In the genomic region with DNA sequence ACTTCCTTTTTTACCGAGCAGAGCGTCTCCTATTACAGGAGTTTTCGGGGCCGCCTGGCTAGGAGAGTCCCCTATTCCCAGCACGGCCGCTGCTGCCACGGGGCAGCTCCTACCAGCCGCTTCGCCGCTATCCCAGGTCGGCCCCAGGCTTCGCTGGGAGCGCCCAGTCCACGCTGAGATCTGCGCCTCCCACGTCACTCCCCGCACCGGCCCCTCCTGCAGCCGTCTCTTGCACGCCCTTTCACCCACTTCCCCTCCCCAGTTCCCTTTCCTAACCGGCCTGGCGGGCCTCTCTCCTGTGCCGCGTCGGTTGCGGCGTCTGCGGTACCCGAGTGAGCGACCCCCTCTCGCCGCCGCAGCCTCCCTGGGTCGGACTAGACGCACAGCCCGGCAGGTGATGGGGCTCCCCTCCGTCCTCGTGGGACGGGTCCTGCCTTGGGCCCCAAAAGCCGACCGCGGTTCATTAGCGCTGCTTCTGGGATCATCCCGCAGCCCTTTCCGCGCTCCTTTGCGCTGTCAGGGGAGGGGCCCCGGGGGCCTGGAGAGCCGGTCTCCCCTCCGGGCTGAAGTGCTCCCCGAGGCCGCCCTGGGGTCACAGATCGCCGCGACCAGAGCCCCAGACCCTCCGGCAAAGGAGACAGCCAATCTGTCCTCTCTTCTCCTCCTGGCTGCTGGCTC, we compare ENCODE assay signal across 8 cellular contexts.
A peak's percentile ranks its signal among the peaks of the same experiment; 100 is the strongest.
DNase-seq lines count a peak whose midpoint lies in the region; ATAC-seq and TF ChIP-seq lines count a peak whose summit lies in the region.

No MANE protein-coding gene starts in this region.

- H3K18ac ChIP-seq in neuronal stem cell (ENCODE audit: low read length): no peak overlapping the region

- H2BK12ac ChIP-seq in neuronal stem cell (ENCODE audit: low read length): no peak overlapping the region

- H2AK5ac ChIP-seq in neuronal stem cell (ENCODE audit: low read depth, low read length): no peak overlapping the region

- peaks cover 5% of the 10 kb centered on the region for H3K27me3 ChIP-seq in Loucy (ENCODE audit: insufficient read depth, low read length, poor library complexity, severe bottlenecking)
- no peaks in the 10 kb centered on the region for H3K27me3 ChIP-seq in duodenal mucosa (ENCODE audit: control insufficient read depth in 1 of 2, insufficient read depth in 2 of 2, low read length in 2 of 2)
- no peaks in the 10 kb centered on the region for H3K27me3 ChIP-seq in neuronal stem cell (ENCODE audit: control insufficient read depth in 3 of 3, insufficient read depth in 3 of 3, low read depth in 1 of 3, low read length in 3 of 3)

- no peak overlapping the region for H2BK5ac ChIP-seq in neuronal stem cell (ENCODE audit: low read length)

- H3K9me2 ChIP-seq in Loucy (replicated peaks; ENCODE audit: low read depth, low read length): no peaks in the 10 kb centered on the region

- H3K36me3 ChIP-seq in Loucy (ENCODE audit: insufficient read depth, low read length) (no peaks in the 10 kb centered on the region), duodenal mucosa (ENCODE audit: control insufficient read depth in 1 of 2, insufficient read depth in 2 of 2, low read length in 2 of 2) (no peaks in the 10 kb centered on the region), neuronal stem cell (replicated peaks in 1 of 2; ENCODE audit: control insufficient read depth in 2 of 2, insufficient read depth in 2 of 2, low read length in 2 of 2) (no peaks in the 10 kb centered on the region), urinary bladder (ENCODE audit: insufficient read depth) (no peaks in the 10 kb centered on the region)

- peak overlapping the region; percentile 39 for H3K4me3 ChIP-seq in AG09309 (ENCODE audit: control insufficient read depth, low read depth, low read length)
- H3K4me3 ChIP-seq in Loucy (ENCODE audit: low read length, poor library complexity, severe bottlenecking): peak overlapping the region; percentile 91
- peak overlapping the region; percentile 72 to 78 for H3K4me3 ChIP-seq in duodenal mucosa (ENCODE audit: low read depth in 1 of 2, low read length in 2 of 2)
- H3K4me3 ChIP-seq in neuronal stem cell (ENCODE audit: low read length in 2 of 2): no peak overlapping the region
- peak overlapping the region; percentile 36 for H3K4me3 ChIP-seq in urinary bladder (ENCODE audit: low read depth, low read length)

- H3K4me2 ChIP-seq in Loucy (ENCODE audit: low read depth, low read length, poor library complexity, severe bottlenecking): peak overlapping the region; percentile 88
- no peak overlapping the region for H3K4me2 ChIP-seq in neuronal stem cell (ENCODE audit: insufficient read depth, low read length, poor library complexity, severe bottlenecking)

- no peaks in the 10 kb centered on the region for H3K79me1 ChIP-seq in neuronal stem cell (ENCODE audit: low read depth, low read length)

- WGBS in neuronal stem cell (ENCODE audit: extremely low coverage in 2 of 2, insufficient read length in 2 of 2, insufficient replicate concordance in 1 of 2), 2 donors: no CpG with 5 or more reads among the region's 56 CpGs
- WGBS in urinary bladder: 53% methylated on average over 56 of the region's 56 CpGs

- H2BK120ac ChIP-seq in neuronal stem cell (ENCODE audit: low read depth, low read length): no peak overlapping the region

- peaks cover 61% of the 10 kb centered on the region for H3K79me2 ChIP-seq in Loucy (ENCODE audit: insufficient read depth, low read length)

- H4K20me1 ChIP-seq in Loucy (ENCODE audit: insufficient read depth, low read length, poor library complexity, severe bottlenecking): peaks cover 16% of the 10 kb centered on the region

- 0 out of 2 replicates have a peak, but pooled peaks cover 4% of the 10 kb centered on the region for H3F3A ChIP-seq in Loucy (ENCODE audit: low read depth)

- H3K4me1 ChIP-seq in Loucy (ENCODE audit: insufficient read depth, low read length, poor library complexity, severe bottlenecking) (peaks cover 77% of the 10 kb centered on the region), duodenal mucosa (ENCODE audit: control insufficient read depth in 1 of 2, insufficient read depth in 2 of 2, low read length in 2 of 2) (peaks cover 24 to 26% of the 10 kb centered on the region in 2 donors), neuronal stem cell (ENCODE audit: control insufficient read depth in 2 of 2, insufficient read depth in 1 of 2, low read depth in 1 of 2, low read length in 2 of 2) (no peaks in the 10 kb centered on the region), urinary bladder (ENCODE audit: insufficient read depth) (no peaks in the 10 kb centered on the region)

- ATAC-seq in GM19395 (IDR thresholded peaks at IDR 0.05; ENCODE audit: unreplicated experiment): peak; percentile 38

- no peaks in the 10 kb centered on the region for H3K9me3 ChIP-seq in Loucy (ENCODE audit: insufficient read depth, low read depth, low read length)
- no peaks in the 10 kb centered on the region for H3K9me3 ChIP-seq in duodenal mucosa (ENCODE audit: control insufficient read depth in 1 of 2, low read length in 2 of 2)
- H3K9me3 ChIP-seq in neuronal stem cell (replicated peaks in 1 of 2; ENCODE audit: control insufficient read depth in 2 of 2, insufficient read depth in 1 of 2, low read depth in 1 of 2, low read length in 2 of 2): peaks cover 0 to 52% of the 10 kb centered on the region in 2 donors

- no peak overlapping the region for H2BK15ac ChIP-seq in neuronal stem cell (ENCODE audit: low read length)

- no peak for DNase-seq in AG09309 (ENCODE audit: low read depth)
- peak in 3 of 4 experiments; percentile 24 to 56 (median 45) for DNase-seq in activated CD4-positive, CD25-positive, alpha-beta regulatory T cell (lab: John Stamatoyannopoulos, UW)
- DNase-seq in neuronal stem cell (ENCODE audit: low spot score): no peak
- DNase-seq in cortex of kidney (lab: John Stamatoyannopoulos, UW): no peak

- no peak overlapping the region for H3K23ac ChIP-seq in neuronal stem cell (ENCODE audit: low read depth, low read length, poor library complexity)

- peak overlapping the region; percentile 20; the same call in 1 of the 2 replicates for H2AFZ ChIP-seq in Loucy (ENCODE audit: low read length)
- peak overlapping the region; percentile 45 for H2AFZ ChIP-seq in neuronal stem cell (ENCODE audit: low read length)

- no peak overlapping the region for H3K14ac ChIP-seq in neuronal stem cell (ENCODE audit: low read length)

- no peak overlapping the region for H4K91ac ChIP-seq in neuronal stem cell (ENCODE audit: low read depth, low read length, poor library complexity)

- H3K9ac ChIP-seq in Loucy (ENCODE audit: low read depth, low read length, poor library complexity, severe bottlenecking) (peak overlapping the region; percentile 100), duodenal mucosa (ENCODE audit: low read depth in 1 of 2, low read length in 2 of 2) (peak overlapping the region; percentile 76 to 78), neuronal stem cell (ENCODE audit: low read depth, low read length, poor library complexity) (no peak overlapping the region)

- H4K8ac ChIP-seq in neuronal stem cell (ENCODE audit: low read depth, low read length): no peak overlapping the region

- H3K27ac ChIP-seq in duodenal mucosa (ENCODE audit: low read depth, low read length) (peak overlapping the region; percentile 91), neuronal stem cell (replicated peaks; ENCODE audit: low read length) (no peak overlapping the region), urinary bladder (ENCODE audit: low read depth) (peak overlapping the region; percentile 96)

- TF ChIP-seq CTCF in AG09309 (IDR thresholded peaks at IDR 0.05; ENCODE audit: control insufficient read depth, insufficient read depth, low read depth, low read length, missing control alignments) (no peak), Loucy (conservative IDR thresholded peaks at IDR 0.05; ENCODE audit: low read length) (no peak)

- H3K4ac ChIP-seq in neuronal stem cell (ENCODE audit: low read length): no peak overlapping the region

Comparison
In these comparisons a context has a peak if more than half of its experiments do, and no peak if none do; other contexts are left out.
1. DNase-seq: peak in activated CD4-positive, CD25-positive, alpha-beta regulatory T cell (3 of 4); none in AG09309 (single experiment), neuronal stem cell (single experiment) and cortex of kidney (single experiment).
2. H3K4me3 ChIP-seq: peak in AG09309 (single experiment), Loucy (single experiment), duodenal mucosa (2 of 2) and urinary bladder (single experiment); none in neuronal stem cell (0 of 2).